12 cellular contexts compared by ENCODE assay signal in genomic region chr3:71453822-71454512, GRCh38.
A peak's percentile ranks its signal among the peaks of the same experiment; 100 is the strongest.
DNase-seq lines count a peak whose midpoint lies in the region; ATAC-seq lines count a peak whose summit lies in the region.
"Had no signal": no experiment of that assay in that cellular context is flagged by ENCODE, and none has a peak within 500 bp of the region (broad histone marks: within the 10 kb centered on the region; RNA-seq: fewer than 3 reads in every experiment).

No MANE protein-coding gene starts in this region.

- peak overlapping the region; percentile 93 to 98 (median 96) for H3K27ac Mint-ChIP-seq in CD4-positive, alpha-beta memory T cell
- H3K27ac Mint-ChIP-seq in activated T-helper 17 cell treated with anti-CD3 and anti-CD28 coated beads, Interleukin-2, amount 50 U/mL, for 72 hours: peak overlapping the region; percentile 88
- H3K27ac Mint-ChIP-seq in naive thymus-derived CD8-positive, alpha-beta T cell: peak overlapping the region; percentile 89 to 99 (median 98)

- H3K36me3 Mint-ChIP-seq in CD4-positive, alpha-beta memory T cell: peaks cover 11 to 12% of the 10 kb centered on the region in 2 donors
- no peaks in the 10 kb centered on the region for H3K36me3 Mint-ChIP-seq in activated T-helper 17 cell treated with anti-CD3 and anti-CD28 coated beads, Interleukin-2, amount 50 U/mL, for 72 hours (ENCODE audit: low read depth)
- H3K36me3 Mint-ChIP-seq in naive thymus-derived CD8-positive, alpha-beta T cell: no peaks in the 10 kb centered on the region

- H3K4me1 ChIP-seq in CD4-positive, alpha-beta memory T cell (ENCODE audit: insufficient read depth, low read length): peaks cover 100% of the 10 kb centered on the region

- CTCF ChIA-PET in CD4-positive, alpha-beta memory T cell (lab: Charles Lee; ENCODE audit: partially characterized antibody): interaction anchor here (0.7 to 3.8 kb wide), 13 partner anchors 8 to 332 kb away, joined by 3 to 23 read pairs (median 4); no protein-coding TSS in a partner anchor

- no peaks in the 10 kb centered on the region for H3K27me3 Mint-ChIP-seq in CD4-positive, alpha-beta memory T cell
- H3K27me3 Mint-ChIP-seq in activated T-helper 17 cell treated with anti-CD3 and anti-CD28 coated beads, Interleukin-2, amount 50 U/mL, for 72 hours: no peaks in the 10 kb centered on the region
- no peaks in the 10 kb centered on the region for H3K27me3 Mint-ChIP-seq in naive thymus-derived CD8-positive, alpha-beta T cell

- H3K9me3 ChIP-seq in CD4-positive, alpha-beta memory T cell (ENCODE audit: control insufficient read depth in 1 of 2, low read length in 2 of 2): no peaks in the 10 kb centered on the region
- H3K9me3 ChIP-seq: gastrocnemius medialis, MG63, suprapubic skin had no signal

- no peaks in the 10 kb centered on the region for H3K27me3 ChIP-seq in CD4-positive, alpha-beta memory T cell (ENCODE audit: insufficient read depth, low read length)
- H3K27me3 ChIP-seq: gastrocnemius medialis, MG63, suprapubic skin had no signal

- intact Hi-C loops in CD4-positive, alpha-beta memory T cell (cut with micrococcal nuclease): loop anchor here (1.0 kb wide), 1 partner anchor 10 kb away; no protein-coding TSS in a partner anchor

- DNase-seq in CD4-positive, alpha-beta memory T cell: peak in 1 of 5 donors; percentile 53
- peak; percentile 38 for DNase-seq in HT-29 (ENCODE audit: low spot score)
- peak in 3 of 10 donors; percentile 39 to 54 (median 45) for DNase-seq in naive thymus-derived CD8-positive, alpha-beta T cell
- no peak for DNase-seq in MV-4-11 (lab: John Stamatoyannopoulos, UW)
- no peak for DNase-seq in DMS153 (lab: John Stamatoyannopoulos, UW)
- no peak for DNase-seq in NK-92 treated with Interleukin-12 subunit alpha and Interleukin-12 subunit beta, amount 100 ng/mL, for 24 hours (lab: John Stamatoyannopoulos, UW)
- DNase-seq: gastrocnemius medialis, kidney, MG63 had no signal

- peak overlapping the region in 1 of 2 donors; percentile 9 for H3K4me3 ChIP-seq in CD4-positive, alpha-beta memory T cell (ENCODE audit: low read length in 2 of 2)
- H3K4me3 ChIP-seq: gastrocnemius medialis, MG63, suprapubic skin had no signal

- H3K36me3 ChIP-seq in CD4-positive, alpha-beta memory T cell (ENCODE audit: insufficient read depth, low read length): no peaks in the 10 kb centered on the region
- H3K36me3 ChIP-seq: gastrocnemius medialis, MG63, suprapubic skin had no signal

- peak overlapping the region; percentile 8 to 91 (median 74) for H3K4me3 Mint-ChIP-seq in CD4-positive, alpha-beta memory T cell
- peak overlapping the region; percentile 80 for H3K4me3 Mint-ChIP-seq in activated T-helper 17 cell treated with anti-CD3 and anti-CD28 coated beads, Interleukin-2, amount 50 U/mL, for 72 hours
- peak overlapping the region; percentile 63 to 88 (median 80) for H3K4me3 Mint-ChIP-seq in naive thymus-derived CD8-positive, alpha-beta T cell

- ATAC-seq in activated T-helper 17 cell treated with anti-CD3 and anti-CD28 coated beads, Interleukin-2, amount 50 U/mL, for 72 hours (replicated peaks): peak; percentile 2
- ATAC-seq in naive thymus-derived CD8-positive, alpha-beta T cell: peak; percentile 55 to 62
- ATAC-seq: gastrocnemius medialis, sciatic nerve had no signal

- POLR2A ChIA-PET in CD4-positive, alpha-beta memory T cell (lab: Charles Lee; ENCODE audit: partially characterized antibody): interaction anchor here (0.7 to 6.4 kb wide), 15 partner anchors 9 to 336 kb away, joined by 3 to 102 read pairs (median 5); no protein-coding TSS in a partner anchor
- POLR2A ChIA-PET in naive thymus-derived CD8-positive, alpha-beta T cell (lab: Charles Lee): interaction anchor here (1.0 to 9.6 kb wide), 20 partner anchors 9 to 185 kb away, joined by 3 to 164 read pairs (median 13); partner anchors contain the start of gene FOXP1

- no peaks in the 10 kb centered on the region for H3K9me3 Mint-ChIP-seq in CD4-positive, alpha-beta memory T cell
- no peaks in the 10 kb centered on the region for H3K9me3 Mint-ChIP-seq in activated T-helper 17 cell treated with anti-CD3 and anti-CD28 coated beads, Interleukin-2, amount 50 U/mL, for 72 hours
- H3K9me3 Mint-ChIP-seq in naive thymus-derived CD8-positive, alpha-beta T cell: no peaks in the 10 kb centered on the region

- H3K4me1 Mint-ChIP-seq in CD4-positive, alpha-beta memory T cell: peaks cover 85 to 100% (median 94%) of the 10 kb centered on the region in 4 donors
- peaks cover 70% of the 10 kb centered on the region for H3K4me1 Mint-ChIP-seq in activated T-helper 17 cell treated with anti-CD3 and anti-CD28 coated beads, Interleukin-2, amount 50 U/mL, for 72 hours
- peaks cover 60 to 100% (median 98%) of the 10 kb centered on the region in 4 donors for H3K4me1 Mint-ChIP-seq in naive thymus-derived CD8-positive, alpha-beta T cell

- peak overlapping the region; percentile 67 for H3K27ac ChIP-seq in CD4-positive, alpha-beta memory T cell (ENCODE audit: low read depth, low read length)
- H3K27ac ChIP-seq: gastrocnemius medialis, suprapubic skin had no signal
